1 cellular context compared by ENCODE assay signal in genomic region chr2:95072424-95072823, GRCh38.
TF ChIP-seq lines count a peak whose summit lies in the region.

No MANE protein-coding gene starts in this region.

TF ChIP-seq in HepG2, 621 proteins besides CTCF, POLR2A, EP300 and RAD21:
- TF ChIP-seq TOE1 (CRISPR knock-in tag; IDR thresholded peaks at IDR 0.05) (no peak), ZNF720 (CRISPR knock-in tag; IDR thresholded peaks at IDR 0.05) (no peak), SYNCRIP (IDR thresholded peaks at IDR 0.05; ENCODE audit: insufficient read depth, low read depth, low read length) (no peak), ZNF800 (CRISPR knock-in tag; IDR thresholded peaks at IDR 0.05) (no peak), ASH2L (IDR thresholded peaks at IDR 0.05; ENCODE audit: insufficient read length, low read depth, low read length) (no peak)
